In the genomic region with DNA sequence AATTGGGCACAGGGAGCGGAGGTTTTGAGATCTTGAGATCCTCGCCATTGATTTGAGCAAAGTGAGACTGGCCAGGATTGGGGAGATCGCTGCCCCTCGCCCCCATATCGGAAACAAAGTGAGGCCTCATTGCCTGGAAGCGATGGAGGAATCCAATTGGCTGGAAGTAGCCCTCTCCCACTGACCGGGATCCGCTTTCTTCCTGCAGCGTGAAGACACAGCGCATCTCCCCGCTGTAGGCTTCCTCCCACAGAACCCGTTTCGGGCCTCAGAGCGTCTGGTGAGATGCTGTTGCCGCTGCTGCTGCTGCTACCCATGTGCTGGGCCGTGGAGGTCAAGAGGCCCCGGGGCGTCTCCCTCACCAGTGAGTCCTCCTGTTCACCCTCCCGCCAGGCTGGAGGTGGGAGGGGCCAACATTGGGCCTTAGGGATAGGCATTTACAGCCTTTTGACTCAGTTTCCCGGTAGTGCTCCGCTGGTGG, we compare ENCODE assay signal across 8 cellular contexts. TPM values are rescaled to one million over a fixed set of nuclear protein-coding genes. Genes with fewer than 3 reads are reported as not detected.
DNase-seq lines count a peak whose midpoint lies in the region; ATAC-seq and TF ChIP-seq lines count a peak whose summit lies in the region.

No MANE protein-coding gene starts in this region.

- H3K36me3 ChIP-seq in HUES64 (ENCODE audit: insufficient read depth, low read length): peaks cover 39% of the 10 kb centered on the region
- H3K36me3 ChIP-seq in adrenal gland (replicated peaks in 1 of 2): peaks cover 0 to 44% of the 10 kb centered on the region in 2 donors
- peaks cover 5% of the 10 kb centered on the region for H3K36me3 ChIP-seq in kidney epithelial cell (ENCODE audit: control insufficient read depth, insufficient read depth, low read length)

- H3K4me3 ChIP-seq in HUES64 (ENCODE audit: low read length) (peak overlapping the region; percentile 80), adrenal gland (peak overlapping the region in 3 of 4 donors; percentile 4 to 81 (median 78)), kidney epithelial cell (ENCODE audit: low read depth, low read length) (peak overlapping the region; percentile 77)

- no peak for TF ChIP-seq POLR2A in adrenal gland (IDR thresholded peaks at IDR 0.05)

- peak in 1 of 6 experiments; percentile 9 for TF ChIP-seq CTCF in adrenal gland (IDR thresholded peaks at IDR 0.05)
- TF ChIP-seq CTCF in kidney epithelial cell (IDR thresholded peaks at IDR 0.05; ENCODE audit: insufficient read depth, low read length, poor library complexity, severe bottlenecking): no peak

- H3K27ac ChIP-seq in HUES64 (ENCODE audit: low read depth, low read length) (peak overlapping the region; percentile 72), adrenal gland (peak overlapping the region in 3 of 5 donors; percentile 57 to 87 (median 87)), temporal lobe (ENCODE audit: low read depth, low read length) (peak overlapping the region; percentile 98)

- ATAC-seq in GM19023 (IDR thresholded peaks at IDR 0.05; ENCODE audit: unreplicated experiment): no peak
- no peak for ATAC-seq in GM18520 (IDR thresholded peaks at IDR 0.05; ENCODE audit: unreplicated experiment)

- peak; percentile 46 for DNase-seq in CD1c-positive myeloid dendritic cell (ENCODE audit: extremely low spot score)
- DNase-seq in adrenal gland: peak in 2 of 7 donors; percentile 36 to 52
- DNase-seq in kidney epithelial cell (ENCODE audit: low read depth): no peak
- DNase-seq in HPDE6-E6E7 (ENCODE audit: extremely low spot score): no peak

- H3K27me3 ChIP-seq in HUES64 (ENCODE audit: insufficient read depth, low read length): no peaks in the 10 kb centered on the region
- no peaks in the 10 kb centered on the region for H3K27me3 ChIP-seq in adrenal gland
- H3K27me3 ChIP-seq in kidney epithelial cell (ENCODE audit: control insufficient read depth, insufficient read depth, low read length): no peaks in the 10 kb centered on the region

- WGBS in HUES64: 7% methylated on average over 21 of the region's 21 CpGs
- WGBS in adrenal gland, 4 donors: 0 to 5% (median 2%) methylated on average over 8 to 21 of the region's 21 CpGs

- H3K9me3 ChIP-seq in HUES64 (ENCODE audit: insufficient read depth, low read depth, low read length) (no peaks in the 10 kb centered on the region), adrenal gland (replicated peaks in 1 of 3) (no peaks in the 10 kb centered on the region)

- intact Hi-C loops in adrenal gland (cut with DNase I): no loop called here

- peaks cover 4% of the 10 kb centered on the region; the same call in 1 of the 2 replicates for H3K4me1 ChIP-seq in HUES64 (ENCODE audit: insufficient read depth, low read length)
- peaks cover 12 to 17% of the 10 kb centered on the region in 2 donors for H3K4me1 ChIP-seq in adrenal gland (replicated peaks in 1 of 2)

- H3K9ac ChIP-seq in HUES64 (ENCODE audit: low read depth, low read length): peak overlapping the region; percentile 92

RNA-seq across cellular contexts. Expression of a gene that starts 0.4 kb away (rescaled TPM):
- polyA plus RNA-seq in HUES64 (2013, experiment 1 of 2): 224 TPM
- polyA plus RNA-seq in HUES64 (2013, experiment 2 of 2): 245 TPM
- total RNA-seq in adrenal gland: 100 to 1,000 TPM; 132 to 359 (median 247) TPM
- 100 to 1,000 TPM; 142 to 228 (median 177) TPM for polyA plus RNA-seq in adrenal gland
- total RNA-seq in kidney epithelial cell: 269 TPM in 2 replicates
- total RNA-seq in temporal lobe: 47.5 TPM

RNA-seq across cellular contexts. Expression of a gene that starts 1.0 kb away (rescaled TPM):
- 0.20 TPM for polyA plus RNA-seq in HUES64 (2013, experiment 1 of 2)
- polyA plus RNA-seq in HUES64 (2013, experiment 2 of 2): 0.76 TPM
- total RNA-seq in adrenal gland (1 to 10 TPM in 7 of 8 donors, under 1 TPM in 1; 0.69 to 4.7 (median 2.3) TPM), kidney epithelial cell (0.07 and 0.29 TPM in 2 replicates), temporal lobe (0.49 TPM)
- 1 to 10 TPM; 3.1 to 7.9 (median 4.8) TPM for polyA plus RNA-seq in adrenal gland

RNA-seq across cellular contexts. Expression of a gene that starts 16.8 kb away (rescaled TPM):
- polyA plus RNA-seq in HUES64 (2013, experiment 1 of 2): 9.8 TPM
- 12.3 TPM for polyA plus RNA-seq in HUES64 (2013, experiment 2 of 2)
- 10 to 100 TPM; 10.3 to 63.9 (median 36.1) TPM for total RNA-seq in adrenal gland
- 100 to 1,000 TPM in 1 of 3 donors, 10 to 100 TPM in 2; 24.2 to 207 (median 64.1) TPM for polyA plus RNA-seq in adrenal gland
- total RNA-seq in kidney epithelial cell: 10.2 and 18.1 TPM in 2 replicates
- 0.25 TPM for total RNA-seq in temporal lobe

RNA-seq across cellular contexts. Expression of a gene that starts 45.0 kb away (rescaled TPM):
- polyA plus RNA-seq in HUES64 (2013, experiment 1 of 2): 0.95 TPM
- polyA plus RNA-seq in HUES64 (2013, experiment 2 of 2): 2.7 TPM
- total RNA-seq in adrenal gland: 1 to 10 TPM in 2 of 8 donors, under 1 TPM in 3, not detected in 3; 0.11 to 5.4 (median 0.27) TPM
- polyA plus RNA-seq in adrenal gland: 1 to 10 TPM in 2 of 3 donors, under 1 TPM in 1; 0.47 to 1.5 (median 1.2) TPM
- not detected in 2 replicates for total RNA-seq in kidney epithelial cell
- 132 TPM for total RNA-seq in temporal lobe

RNA-seq across cellular contexts. Expression of a gene that starts 51.8 kb away (rescaled TPM):
- polyA plus RNA-seq in HUES64 (2013, experiment 1 of 2): 4.4 TPM
- polyA plus RNA-seq in HUES64 (2013, experiment 2 of 2): 4.7 TPM
- total RNA-seq in adrenal gland (10 to 100 TPM; 15.7 to 37.9 (median 23.5) TPM), kidney epithelial cell (3.0 and 4.4 TPM in 2 replicates), temporal lobe (2.7 TPM)
- polyA plus RNA-seq in adrenal gland: 10 to 100 TPM in 2 of 3 donors, 1 to 10 TPM in 1; 6.8 to 74.0 (median 49.3) TPM
